In genomic region chr12:90004319-90005074, GRCh38 we compare ENCODE assay signal across 17 cellular contexts.
DNase-seq lines count a peak whose midpoint lies in the region; ATAC-seq, FAIRE-seq and TF ChIP-seq lines count a peak whose summit lies in the region.
"Had no signal": no experiment of that assay in that cellular context is flagged by ENCODE, and none has a peak within 500 bp of the region (broad histone marks: within the 10 kb centered on the region; RNA-seq: fewer than 3 reads in every experiment).

No MANE protein-coding gene starts in this region.

- no peak overlapping the region for H3K27ac ChIP-seq in OCI-LY3 (ENCODE audit: low read length)
- H3K27ac ChIP-seq in parathyroid adenoma = no peak overlapping the region
- no peak overlapping the region for H3K27ac ChIP-seq in gastroesophageal sphincter
- H3K27ac ChIP-seq: C4-2B, sigmoid colon had no signal

- no peaks in the 10 kb centered on the region for H3K27me3 ChIP-seq in OCI-LY3 (ENCODE audit: low read depth, low read length)
- no peaks in the 10 kb centered on the region for H3K27me3 ChIP-seq in parathyroid adenoma (ENCODE audit: control insufficient read depth, insufficient read depth, low read length)
- H3K27me3 ChIP-seq in gastroesophageal sphincter = no peaks in the 10 kb centered on the region
- H3K27me3 ChIP-seq: sigmoid colon had no signal

- H3K9me3 ChIP-seq in OCI-LY3 (ENCODE audit: insufficient read depth, low read length) (no peaks in the 10 kb centered on the region), parathyroid adenoma (ENCODE audit: control insufficient read depth, low read length) (no peaks in the 10 kb centered on the region), gastroesophageal sphincter (no peaks in the 10 kb centered on the region)
- H3K9me3 ChIP-seq: sigmoid colon had no signal

- peak; percentile 65 for ATAC-seq in HG02852 (IDR thresholded peaks at IDR 0.05; ENCODE audit: unreplicated experiment)
- ATAC-seq in gastroesophageal sphincter = no peak
- ATAC-seq: activated CD4-positive, alpha-beta T cell treated with anti-CD3 and anti-CD28 coated beads for 36 hours; natural killer cell treated with Interleukin-12 subunit alpha and Interleukin-12 subunit beta and Interleukin-15 and Interleukin-18, amount 100 ng/mL, for 72 hours had no signal

- TF ChIP-seq CTCF in OCI-LY3 (IDR thresholded peaks at IDR 0.05; ENCODE audit: low read depth, low read length) (no peak), parathyroid adenoma (IDR thresholded peaks at IDR 0.05) (no peak), gastroesophageal sphincter (IDR thresholded peaks at IDR 0.05) (no peak), endothelial cell (IDR thresholded peaks at IDR 0.05; ENCODE audit: unreplicated experiment) (no peak)

- peak overlapping the region; percentile 57 for H3K4me2 ChIP-seq in OCI-LY3 (ENCODE audit: low read length)
- H3K4me2 ChIP-seq in parathyroid adenoma (ENCODE audit: low read length) = no peak overlapping the region

- DNase-seq in GM19239 (ENCODE audit: insufficient read length, low spot score) (peak; percentile 1), T-helper 1 cell (no peak), cerebellum (ENCODE audit: low spot score) (no peak), endothelial cell (ENCODE audit: low spot score) (no peak)
- DNase-seq: activated CD4-positive, alpha-beta T cell treated with anti-CD3 and anti-CD28 coated beads for 36 hours; anterior cingulate cortex; EL; foreskin fibroblast; NCI-H1694; sigmoid colon had no signal

- H3K4me3 Mint-ChIP-seq in endothelial cell (ENCODE audit: unreplicated experiment) = no peak overlapping the region
- H3K4me3 Mint-ChIP-seq: activated CD4-positive, alpha-beta T cell treated with anti-CD3 and anti-CD28 coated beads for 36 hours; natural killer cell treated with Interleukin-12 subunit alpha and Interleukin-12 subunit beta and Interleukin-15 and Interleukin-18, amount 100 ng/mL, for 72 hours had no signal

- H3K79me2 ChIP-seq in OCI-LY3 (ENCODE audit: low read length) (no peaks in the 10 kb centered on the region), parathyroid adenoma (no peaks in the 10 kb centered on the region)

- peaks cover 47% of the 10 kb centered on the region for H3K4me1 ChIP-seq in OCI-LY3 (ENCODE audit: low read length)
- no peaks in the 10 kb centered on the region for H3K4me1 ChIP-seq in parathyroid adenoma
- peaks cover 0 to 4% (median 3%) of the 10 kb centered on the region in 3 donors for H3K4me1 ChIP-seq in gastroesophageal sphincter

- H4K20me1 ChIP-seq in OCI-LY3 (ENCODE audit: insufficient read depth, low read length) = no peaks in the 10 kb centered on the region

- TF ChIP-seq EP300 in gastroesophageal sphincter (IDR thresholded peaks at IDR 0.05) = no peak

- H3K9ac ChIP-seq in OCI-LY3 (ENCODE audit: low read length) (no peak overlapping the region), parathyroid adenoma (no peak overlapping the region)

- WGBS in gastroesophageal sphincter (ENCODE audit: low coverage in 1 of 2), 2 donors = 39 to 43% methylated on average over 5 of the region's 5 CpGs

- H3K36me3 ChIP-seq in OCI-LY3 (replicated peaks; ENCODE audit: low read depth, low read length) (no peaks in the 10 kb centered on the region), parathyroid adenoma (ENCODE audit: control insufficient read depth, insufficient read depth, low read length) (no peaks in the 10 kb centered on the region), gastroesophageal sphincter (no peaks in the 10 kb centered on the region)
- H3K36me3 ChIP-seq: sigmoid colon had no signal

- H3K4me3 ChIP-seq in OCI-LY3 (ENCODE audit: low read length) (peak overlapping the region; percentile 40), parathyroid adenoma (ENCODE audit: low read depth, low read length) (no peak overlapping the region), gastroesophageal sphincter (no peak overlapping the region)
- H3K4me3 ChIP-seq: sigmoid colon had no signal

- TF ChIP-seq POLR2A in gastroesophageal sphincter (IDR thresholded peaks at IDR 0.05) = no peak

- H2AFZ ChIP-seq in OCI-LY3 (ENCODE audit: low read depth, low read length) (no peak overlapping the region), parathyroid adenoma (peak overlapping the region; percentile 27)

- no peaks in the 10 kb centered on the region for H3K9me3 Mint-ChIP-seq in endothelial cell (ENCODE audit: unreplicated experiment)

- H3K27me3 Mint-ChIP-seq in endothelial cell (ENCODE audit: unreplicated experiment) = no peaks in the 10 kb centered on the region
- H3K27me3 Mint-ChIP-seq: activated CD4-positive, alpha-beta T cell treated with anti-CD3 and anti-CD28 coated beads for 36 hours had no signal

- peak; percentile 90 for FAIRE-seq in GM19239 (lab: Jason Lieb, UNC)
- FAIRE-seq: GM18507 had no signal

- H3K36me3 Mint-ChIP-seq in endothelial cell (ENCODE audit: low read depth, unreplicated experiment) = no peaks in the 10 kb centered on the region
- H3K36me3 Mint-ChIP-seq: natural killer cell treated with Interleukin-12 subunit alpha and Interleukin-12 subunit beta and Interleukin-15 and Interleukin-18, amount 100 ng/mL, for 72 hours had no signal

- peaks cover 3% of the 10 kb centered on the region for H3K4me1 Mint-ChIP-seq in endothelial cell (ENCODE audit: unreplicated experiment)
- H3K4me1 Mint-ChIP-seq: activated CD4-positive, alpha-beta T cell treated with anti-CD3 and anti-CD28 coated beads for 36 hours had no signal

- no peak overlapping the region for H3K27ac Mint-ChIP-seq in endothelial cell (ENCODE audit: unreplicated experiment)
- H3K27ac Mint-ChIP-seq: activated CD4-positive, alpha-beta T cell treated with anti-CD3 and anti-CD28 coated beads for 36 hours; natural killer cell treated with Interleukin-12 subunit alpha and Interleukin-12 subunit beta and Interleukin-15 and Interleukin-18, amount 100 ng/mL, for 72 hours had no signal
